In genomic region chr6:23021487-23021886, GRCh38 we compare ENCODE assay signal across 35 cellular contexts.
"Had no signal": no experiment of that assay in that cellular context is flagged by ENCODE, and none has a peak within 500 bp of the region (broad histone marks: within the 10 kb centered on the region; RNA-seq: fewer than 3 reads in every experiment).

No MANE protein-coding gene starts in this region.

- DNase-seq: Kasumi-1, MG63, MM.1S, MV-4-11, NCI-H1048, NCI-H1092, NCI-H1092 treated with DMSO at 0.1 percent for 48 hours, NCI-H1105, NCI-H1105 treated with DMSO at 0.1 percent for 48 hours, NCI-H1417, NCI-H1417 treated with DMSO at 0.1 percent for 48 hours, NCI-H1436, NCI-H1436 treated with DMSO at 0.1 percent for 48 hours, NCI-H146, NCI-H1694, NCI-H1694 treated with DMSO at 0.1 percent for 48 hours, NCI-H187, NCI-H187 treated with DMSO at 0.1 percent for 48 hours, NCI-H1930, NCI-H2029, NCI-H2029 treated with DMSO at 0.1 percent for 48 hours, NCI-H2081, NCI-H2081 treated with DMSO at 0.1 percent for 48 hours, NCI-H2107, NCI-H2171, NCI-H2171 treated with DMSO at 0.1 percent for 48 hours, NCI-H2227 treated with DMSO at 0.1 percent for 48 hours, NCI-H226, NCI-H345, NCI-H446, NCI-H446 treated with DMSO at 0.1 percent for 48 hours, NCI-H510A, NCI-H510A treated with DMSO at 0.1 percent for 48 hours, NCI-H524, NCI-H524 treated with DMSO at 0.1 percent for 48 hours had no signal

- H3K36me3 ChIP-seq: MG63 had no signal

- H3K9me3 ChIP-seq: MG63 had no signal

- H3K27me3 ChIP-seq: MG63 had no signal

- H3K4me3 ChIP-seq: MG63 had no signal
